ENCODE assay signal across 10 cellular contexts in the genomic region with DNA sequence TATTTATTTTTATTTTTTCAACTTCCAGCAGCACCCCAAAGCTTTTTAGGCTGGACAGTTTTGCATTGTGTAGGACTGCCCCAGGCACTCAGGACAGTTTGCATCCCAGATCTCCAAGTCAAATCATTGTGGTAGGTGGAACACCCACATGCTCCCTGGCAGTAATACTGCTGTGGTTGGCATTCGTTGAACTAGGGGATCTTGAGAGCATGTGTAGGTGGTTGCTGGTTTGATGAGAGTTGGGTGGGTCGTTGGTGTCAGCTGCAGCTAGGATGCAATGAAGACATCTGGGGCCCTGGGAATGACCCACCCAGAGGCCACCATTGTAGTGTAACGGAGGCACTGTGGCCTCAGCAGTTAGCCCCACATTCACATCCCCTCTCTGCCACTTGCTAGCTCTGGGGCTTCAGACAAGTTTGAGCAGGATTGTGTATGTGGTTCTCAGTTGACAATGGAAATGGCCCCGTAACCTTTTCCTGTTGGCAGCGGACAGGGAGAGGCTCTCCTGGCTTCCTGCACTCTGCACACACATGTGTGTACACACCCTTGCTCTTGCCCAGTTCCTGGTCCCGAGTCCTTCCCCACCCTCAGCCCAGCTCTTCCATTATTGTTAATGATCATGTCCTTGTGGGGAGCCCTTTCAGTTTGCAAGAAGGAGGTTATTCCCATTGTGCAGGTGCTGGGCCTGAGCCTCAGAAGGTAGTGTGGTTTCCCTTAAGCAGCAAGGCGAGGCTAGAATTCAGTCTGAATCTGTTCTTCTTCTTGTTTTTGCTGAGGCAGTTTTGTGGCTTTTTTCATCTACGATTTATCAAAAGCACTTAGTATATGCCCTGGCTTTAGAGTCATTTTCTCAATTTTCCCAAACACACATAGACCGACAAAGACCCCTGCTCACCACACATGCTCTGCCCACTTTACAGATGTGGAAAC. TPM values are rescaled to one million over a fixed set of nuclear protein-coding genes. Genes with fewer than 3 reads are reported as not detected.
DNase-seq lines count a peak whose midpoint lies in the region; ATAC-seq and TF ChIP-seq lines count a peak whose summit lies in the region.
"Had no signal": no experiment of that assay in that cellular context is flagged by ENCODE, and none has a peak within 500 bp of the region (broad histone marks: within the 10 kb centered on the region; RNA-seq: fewer than 3 reads in every experiment).

No MANE protein-coding gene starts in this region.

- H2BK120ac ChIP-seq in mesenchymal stem cell (ENCODE audit: low read depth, low read length): no peak overlapping the region

- peaks cover 5% of the 10 kb centered on the region for H3K9me3 ChIP-seq in CD8-positive, alpha-beta T cell (ENCODE audit: low read length)
- H3K9me3 ChIP-seq in neural cell (ENCODE audit: low read length) (no peaks in the 10 kb centered on the region), mesenchymal stem cell (ENCODE audit: control insufficient read depth, low read length) (peaks cover 6% of the 10 kb centered on the region)

- POLR2A ChIA-PET in CD8-positive, alpha-beta T cell (lab: Charles Lee): no interaction called here

- H3K36me3 ChIP-seq in CD8-positive, alpha-beta T cell (ENCODE audit: insufficient read depth, low read length): no peaks in the 10 kb centered on the region
- H3K36me3 ChIP-seq in neural cell (ENCODE audit: insufficient read depth, low read length) (no peaks in the 10 kb centered on the region), mesenchymal stem cell (ENCODE audit: control insufficient read depth in 1 of 2, insufficient read depth in 2 of 2, low read depth in 1 of 2, low read length in 2 of 2) (no peaks in the 10 kb centered on the region)

- H3K4me1 ChIP-seq in CD8-positive, alpha-beta T cell (ENCODE audit: insufficient read depth, low read length): peaks cover 21% of the 10 kb centered on the region
- peaks cover 16% of the 10 kb centered on the region for H3K4me1 ChIP-seq in mesenchymal stem cell (ENCODE audit: control insufficient read depth, insufficient read depth, low read depth, low read length)

- TF ChIP-seq CTCF in CD8-positive, alpha-beta T cell (IDR thresholded peaks at IDR 0.05): no peak
- TF ChIP-seq CTCF in neural cell (IDR thresholded peaks at IDR 0.05; ENCODE audit: poor library complexity, severe bottlenecking): no peak

- intact Hi-C loops in CD8-positive, alpha-beta T cell (cut with DNase I, micrococcal nuclease): no loop called here
- intact Hi-C loops in dendritic cell treated with granulocyte-macrophage colony-stimulating factor and Interleukin-4, amounts not matched to agents 40 ng/mL and 50 ng/mL, for 4 days (cut with micrococcal nuclease): loop anchor here (10.0 kb wide), 1 partner anchor 48 kb away; no protein-coding TSS in a partner anchor

- H3K4me2 ChIP-seq in neural cell (ENCODE audit: low read length): no peak overlapping the region
- H3K4me2 ChIP-seq in mesenchymal stem cell (ENCODE audit: low read length, poor library complexity, severe bottlenecking): no peak overlapping the region

- WGBS in mesenchymal stem cell: 85% methylated on average over 6 of the region's 9 CpGs

- no peaks in the 10 kb centered on the region for H3K27me3 ChIP-seq in CD8-positive, alpha-beta T cell (ENCODE audit: insufficient read depth, low read length)
- H3K27me3 ChIP-seq in neural cell (ENCODE audit: insufficient read depth, low read depth, low read length) (no peaks in the 10 kb centered on the region), mesenchymal stem cell (ENCODE audit: control insufficient read depth in 1 of 2, insufficient read depth in 1 of 2, low read length in 2 of 2) (peaks cover 0 to 2% of the 10 kb centered on the region in 2 experiments)
- H3K27me3 ChIP-seq: MG63 had no signal

- no peak overlapping the region for H3K4ac ChIP-seq in mesenchymal stem cell (ENCODE audit: low read depth in 1 of 2, low read length in 2 of 2)

- H3K79me2 ChIP-seq in neural cell (replicated peaks; ENCODE audit: insufficient read depth, low read length): no peaks in the 10 kb centered on the region

- no peaks in the 10 kb centered on the region for H3K9me2 ChIP-seq in neural cell (ENCODE audit: insufficient read depth, low read length)

- H4K20me1 ChIP-seq in neural cell (ENCODE audit: insufficient read depth): no peaks in the 10 kb centered on the region

- no peaks in the 10 kb centered on the region for H3F3A ChIP-seq in neural cell (ENCODE audit: insufficient read depth, low read length, poor library complexity, severe bottlenecking)

- H2BK12ac ChIP-seq in mesenchymal stem cell (ENCODE audit: low read length in 2 of 2): no peak overlapping the region

- H3K79me1 ChIP-seq in mesenchymal stem cell (replicated peaks; ENCODE audit: low read length, poor library complexity, severe bottlenecking): peaks cover 31% of the 10 kb centered on the region

- H2BK5ac ChIP-seq in mesenchymal stem cell (ENCODE audit: low read depth, low read length, poor library complexity, severe bottlenecking): no peak overlapping the region

- H2AFZ ChIP-seq in neural cell (ENCODE audit: low read depth, low read length) (no peak overlapping the region), mesenchymal stem cell (ENCODE audit: low read depth, low read length) (no peak overlapping the region)

- no peak overlapping the region for H3K18ac ChIP-seq in mesenchymal stem cell (ENCODE audit: low read depth in 1 of 2, low read length in 2 of 2)

- no peak overlapping the region for H4K8ac ChIP-seq in mesenchymal stem cell (ENCODE audit: low read length)

- no peak overlapping the region for H3K4me3 ChIP-seq in CD8-positive, alpha-beta T cell (ENCODE audit: low read depth, low read length)
- peak overlapping the region; percentile 39 for H3K4me3 ChIP-seq in Jurkat, Clone E6-1 (ENCODE audit: low read length)
- H3K4me3 ChIP-seq in neural cell (ENCODE audit: low read length) (no peak overlapping the region), mesenchymal stem cell (ENCODE audit: insufficient read depth in 1 of 2, low read depth in 1 of 2, low read length in 2 of 2) (no peak overlapping the region)
- H3K4me3 ChIP-seq: MG63 had no signal

- no peak overlapping the region for H3K27ac ChIP-seq in CD8-positive, alpha-beta T cell (ENCODE audit: low read depth, low read length)
- H3K27ac ChIP-seq in neural cell (ENCODE audit: low read length) (peak overlapping the region; percentile 47), mesenchymal stem cell (ENCODE audit: low read length, poor library complexity, severe bottlenecking) (no peak overlapping the region)

- H3K23ac ChIP-seq in mesenchymal stem cell (ENCODE audit: low read length in 2 of 2): no peak overlapping the region

- no peak for TF ChIP-seq EP300 in neural cell (conservative IDR thresholded peaks at IDR 0.05; ENCODE audit: poor library complexity, severe bottlenecking)

- no peak overlapping the region for H4K91ac ChIP-seq in mesenchymal stem cell (ENCODE audit: low read length)

- TF ChIP-seq RAD21 in neural cell (conservative IDR thresholded peaks at IDR 0.05): no peak

- no peak overlapping the region for H3K14ac ChIP-seq in mesenchymal stem cell (ENCODE audit: low read length in 2 of 2)

- no peak overlapping the region for H2BK15ac ChIP-seq in mesenchymal stem cell (ENCODE audit: low read depth, poor library complexity, severe bottlenecking)

- CTCF ChIA-PET in CD8-positive, alpha-beta T cell (lab: Charles Lee): interaction anchor here (1.1 to 1.4 kb wide), 3 partner anchors 10 to 214 kb away, joined by 3 to 4 read pairs (median 3); no protein-coding TSS in a partner anchor

- peak overlapping the region; percentile 40 for H3K4me3 Mint-ChIP-seq in CD8-positive, alpha-beta T cell
- H3K4me3 Mint-ChIP-seq in dendritic cell treated with granulocyte-macrophage colony-stimulating factor and Interleukin-4, amounts not matched to agents 40 ng/mL and 50 ng/mL, for 4 days: no peak overlapping the region

- no peaks in the 10 kb centered on the region for H3K27me3 Mint-ChIP-seq in CD8-positive, alpha-beta T cell (ENCODE audit: low read depth)
- H3K27me3 Mint-ChIP-seq in dendritic cell treated with granulocyte-macrophage colony-stimulating factor and Interleukin-4, amounts not matched to agents 40 ng/mL and 50 ng/mL, for 4 days: no peaks in the 10 kb centered on the region

- peak overlapping the region; percentile 66 for H3K27ac Mint-ChIP-seq in CD8-positive, alpha-beta T cell
- peak overlapping the region; percentile 66 for H3K27ac Mint-ChIP-seq in dendritic cell treated with granulocyte-macrophage colony-stimulating factor and Interleukin-4, amounts not matched to agents 40 ng/mL and 50 ng/mL, for 4 days

- H2AK5ac ChIP-seq in mesenchymal stem cell (ENCODE audit: low read length, severe bottlenecking): no peak overlapping the region

- H3K9ac ChIP-seq in neural cell (ENCODE audit: low read length): peak overlapping the region; percentile 36
- no peak overlapping the region for H3K9ac ChIP-seq in mesenchymal stem cell (ENCODE audit: low read length)

- DNase-seq in CD8-positive, alpha-beta T cell: no peak
- DNase-seq in Jurkat, Clone E6-1 (ENCODE audit: low read depth, low spot score): peak; percentile 87
- DNase-seq in mesenchymal stem cell (no peak), ecto neural progenitor cell (ENCODE audit: low spot score) (no peak)
- no peak for DNase-seq in stimulated activated CD4-positive, alpha-beta T cell treated with anti-CD3 and anti-CD28 coated beads, Interleukin-4, amount 100 ng/mL, for 24 hours
- DNase-seq: MG63, NCI-H446 treated with DMSO at 0.1 percent for 48 hours had no signal

- peaks cover 10% of the 10 kb centered on the region for H3K36me3 Mint-ChIP-seq in CD8-positive, alpha-beta T cell
- peaks cover 64% of the 10 kb centered on the region for H3K36me3 Mint-ChIP-seq in dendritic cell treated with granulocyte-macrophage colony-stimulating factor and Interleukin-4, amounts not matched to agents 40 ng/mL and 50 ng/mL, for 4 days (ENCODE audit: low read depth)

- peaks cover 42% of the 10 kb centered on the region for H3K4me1 Mint-ChIP-seq in CD8-positive, alpha-beta T cell (ENCODE audit: low read depth)
- H3K4me1 Mint-ChIP-seq in dendritic cell treated with granulocyte-macrophage colony-stimulating factor and Interleukin-4, amounts not matched to agents 40 ng/mL and 50 ng/mL, for 4 days (ENCODE audit: low read depth): peaks cover 95% of the 10 kb centered on the region

- peaks cover 5% of the 10 kb centered on the region for H3K9me3 Mint-ChIP-seq in CD8-positive, alpha-beta T cell
- H3K9me3 Mint-ChIP-seq in dendritic cell treated with granulocyte-macrophage colony-stimulating factor and Interleukin-4, amounts not matched to agents 40 ng/mL and 50 ng/mL, for 4 days: peaks cover 9% of the 10 kb centered on the region

- no peak for ATAC-seq in CD8-positive, alpha-beta T cell
- ATAC-seq in GM19328 (IDR thresholded peaks at IDR 0.05; ENCODE audit: unreplicated experiment): no peak

RNA-seq across cellular contexts. Expression of a gene that starts 46.5 kb away (rescaled TPM):
- 1 to 10 TPM; 4.1 to 4.2 TPM for total RNA-seq in CD8-positive, alpha-beta T cell
- 3.1 TPM for polyA plus RNA-seq in Jurkat, Clone E6-1 (2012; ENCODE audit: insufficient read depth, insufficient read length)
- 0.32 and 0.48 TPM in 2 replicates for polyA plus RNA-seq in neural cell
- polyA minus RNA-seq in neural cell: 0.73 and 1.0 TPM in 2 replicates
- polyA plus RNA-seq in mesenchymal stem cell (2013, experiment 1 of 2): 1.9 TPM
- 2.4 TPM for polyA plus RNA-seq in mesenchymal stem cell (2013, experiment 2 of 2)
